19 cellular contexts compared by ENCODE assay signal in the genomic region with DNA sequence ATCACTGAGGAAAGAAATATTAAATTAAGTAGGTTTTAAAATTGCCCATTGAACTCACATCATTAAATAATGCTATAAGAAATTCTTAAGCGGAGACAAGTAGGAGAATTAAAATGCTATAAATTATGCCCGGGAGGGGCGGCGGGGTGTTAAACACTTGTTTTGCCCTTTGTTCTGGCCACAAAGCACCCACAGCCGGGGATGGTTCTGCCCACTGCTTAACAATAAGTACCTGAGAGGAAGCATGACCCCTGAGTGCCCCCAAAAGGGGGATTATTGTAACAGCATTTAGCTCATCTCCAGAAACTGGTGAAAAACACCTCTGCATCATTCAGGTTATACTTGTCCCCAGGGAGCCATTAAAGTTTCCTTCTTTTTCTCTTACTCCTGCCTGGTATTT.
DNase-seq lines count a peak whose midpoint lies in the region; ATAC-seq and TF ChIP-seq lines count a peak whose summit lies in the region.
"Had no signal": no experiment of that assay in that cellular context is flagged by ENCODE, and none has a peak within 500 bp of the region (broad histone marks: within the 10 kb centered on the region; RNA-seq: fewer than 3 reads in every experiment).

No MANE protein-coding gene starts in this region.

- no peaks in the 10 kb centered on the region for H3K9me3 ChIP-seq in neural progenitor cell (ENCODE audit: low read depth)

- no peak overlapping the region for H3K27ac ChIP-seq in neural progenitor cell
- H3K27ac ChIP-seq: A549, foreskin keratinocyte had no signal

- DNase-seq in NCI-H2029 (lab: John Stamatoyannopoulos, UW) (peak; percentile 5), NCI-H2029 treated with DMSO at 0.1 percent for 48 hours (lab: John Stamatoyannopoulos, UW) (no peak), NCI-H1436 treated with DMSO at 0.1 percent for 48 hours (lab: John Stamatoyannopoulos, UW) (peak; percentile 7), astrocyte of the hippocampus (ENCODE audit: low read depth, low spot score) (peak; percentile 6), neural progenitor cell (ENCODE audit: low spot score) (peak; percentile 67), NCI-H2227 treated with DMSO at 0.1 percent for 48 hours (lab: John Stamatoyannopoulos, UW) (no peak)
- DNase-seq in activated CD4-positive, alpha-beta T cell treated with anti-CD3 and anti-CD28 coated beads, Interleukin-2, amount 50 U/mL, for 1 hour = no peak
- DNase-seq: activated CD4-positive, alpha-beta T cell treated with anti-CD3 and anti-CD28 coated beads for 1 hour; activated naive CD8-positive, alpha-beta T cell treated with anti-CD3 and anti-CD28 coated beads for 36 hours; caudate nucleus; CD4-positive, alpha-beta memory T cell; foreskin keratinocyte; KBM-7; midbrain; NCI-H2171; stimulated activated naive CD4-positive, alpha-beta T cell had no signal

- H3K36me3 Mint-ChIP-seq in neural progenitor cell = no peaks in the 10 kb centered on the region
- H3K36me3 Mint-ChIP-seq: activated naive CD8-positive, alpha-beta T cell treated with anti-CD3 and anti-CD28 coated beads for 36 hours; CD4-positive, alpha-beta memory T cell had no signal

- no peak for ATAC-seq in GM21381 (IDR thresholded peaks at IDR 0.05; ENCODE audit: unreplicated experiment)
- ATAC-seq: A549, foreskin keratinocyte had no signal

- H3K27ac Mint-ChIP-seq in neural progenitor cell = no peak overlapping the region
- H3K27ac Mint-ChIP-seq: activated naive CD8-positive, alpha-beta T cell treated with anti-CD3 and anti-CD28 coated beads for 36 hours; CD4-positive, alpha-beta memory T cell; T-helper 1 cell treated with Interleukin-12 subunit alpha and Interleukin-12 subunit beta and Interleukin-4 antibody, amounts not matched to agents 30 μg/mL and 1 μg/mL, for 36 hours had no signal

- no peak overlapping the region for H2AFZ ChIP-seq in neural progenitor cell (replicated peaks)

- no peaks in the 10 kb centered on the region for H3K27me3 ChIP-seq in neural progenitor cell
- H3K27me3 ChIP-seq: foreskin keratinocyte had no signal

- H4K20me1 ChIP-seq in neural progenitor cell (ENCODE audit: low read depth) = no peaks in the 10 kb centered on the region

- no peak overlapping the region for H3K4me2 ChIP-seq in neural progenitor cell
- H3K4me2 ChIP-seq: A549 had no signal

- no peaks in the 10 kb centered on the region for H3F3A ChIP-seq in neural progenitor cell (ENCODE audit: low read depth)

- peaks cover 18% of the 10 kb centered on the region for H3K4me1 Mint-ChIP-seq in neural progenitor cell
- H3K4me1 Mint-ChIP-seq: activated naive CD8-positive, alpha-beta T cell treated with anti-CD3 and anti-CD28 coated beads for 36 hours; CD4-positive, alpha-beta memory T cell had no signal

- H3K9me3 Mint-ChIP-seq in neural progenitor cell = peaks cover 2% of the 10 kb centered on the region
- H3K9me3 Mint-ChIP-seq: T-helper 1 cell treated with Interleukin-12 subunit alpha and Interleukin-12 subunit beta and Interleukin-4 antibody, amounts not matched to agents 30 μg/mL and 1 μg/mL, for 36 hours had no signal

- H3K79me2 ChIP-seq in neural progenitor cell (ENCODE audit: low read depth) = no peaks in the 10 kb centered on the region

- H3K36me3 ChIP-seq in neural progenitor cell = no peaks in the 10 kb centered on the region

- H3K4me1 ChIP-seq in neural progenitor cell = no peaks in the 10 kb centered on the region
- H3K4me1 ChIP-seq: A549, foreskin keratinocyte had no signal

- peaks cover 2% of the 10 kb centered on the region for H3K27me3 Mint-ChIP-seq in neural progenitor cell (ENCODE audit: insufficient read depth, low read depth)
- H3K27me3 Mint-ChIP-seq: CD4-positive, alpha-beta memory T cell had no signal

- H3K4me3 Mint-ChIP-seq in neural progenitor cell = peak overlapping the region; percentile 2
- H3K4me3 Mint-ChIP-seq: activated naive CD8-positive, alpha-beta T cell treated with anti-CD3 and anti-CD28 coated beads for 36 hours; CD4-positive, alpha-beta memory T cell; T-helper 1 cell treated with Interleukin-12 subunit alpha and Interleukin-12 subunit beta and Interleukin-4 antibody, amounts not matched to agents 30 μg/mL and 1 μg/mL, for 36 hours had no signal

- H3K9ac ChIP-seq in neural progenitor cell = no peak overlapping the region

- TF ChIP-seq CTCF in neural progenitor cell (IDR thresholded peaks at IDR 0.05) = peak; percentile 50

- no peak overlapping the region for H3K4me3 ChIP-seq in neural progenitor cell
- H3K4me3 ChIP-seq: A549 had no signal

Comparison
In these comparisons a context has a peak if more than half of its experiments do, and no peak if none do; other contexts are left out.
1. DNase-seq: peak in NCI-H2029 (single experiment), NCI-H1436 treated with DMSO at 0.1 percent for 48 hours (single experiment), astrocyte of the hippocampus (single experiment) and neural progenitor cell (single experiment); none in NCI-H2029 treated with DMSO at 0.1 percent for 48 hours (single experiment), NCI-H2227 treated with DMSO at 0.1 percent for 48 hours (single experiment) and activated CD4-positive, alpha-beta T cell treated with anti-CD3 and anti-CD28 coated beads, Interleukin-2, amount 50 U/mL, for 1 hour (single experiment).